In the genomic region with DNA sequence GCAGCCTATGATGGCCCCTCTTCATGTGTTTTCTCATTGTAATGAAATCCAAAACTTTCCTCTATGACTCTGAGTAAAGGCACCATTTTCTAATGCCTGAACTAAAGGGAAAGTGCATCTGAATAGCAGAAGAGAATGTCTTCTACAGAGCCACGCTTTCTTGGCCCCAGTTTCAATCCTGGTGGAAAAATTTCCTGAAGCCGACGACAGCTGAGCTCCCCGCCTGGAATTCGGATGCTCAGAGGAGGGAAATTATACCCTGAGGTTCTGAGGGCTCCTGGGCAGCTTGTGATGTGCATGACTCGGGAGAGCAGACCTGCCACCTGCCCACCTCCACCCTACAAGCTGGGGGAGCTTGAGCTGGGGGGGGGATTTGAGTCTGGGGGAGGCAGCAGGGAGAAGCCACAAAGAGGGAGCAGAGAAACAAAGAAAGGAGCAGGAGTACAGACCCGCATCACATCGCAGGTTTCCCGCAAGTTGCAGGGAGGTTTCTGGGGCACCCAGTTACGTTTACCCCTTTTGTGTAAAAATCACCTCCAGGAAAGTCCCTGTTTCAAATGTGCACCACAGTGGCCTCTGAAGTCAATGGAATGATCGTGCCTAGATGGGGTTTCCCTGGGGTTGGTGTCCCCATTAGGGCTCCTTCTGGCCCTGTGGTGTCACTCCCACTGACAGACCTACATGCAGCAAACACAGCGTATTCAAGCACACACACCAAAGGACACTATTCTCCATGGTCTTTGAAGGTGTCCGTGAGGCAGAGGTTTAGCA, we compare ENCODE assay signal across 12 cellular contexts.
DNase-seq lines count a peak whose midpoint lies in the region; ATAC-seq lines count a peak whose summit lies in the region.
"Had no signal": no experiment of that assay in that cellular context is flagged by ENCODE, and none has a peak within 500 bp of the region (broad histone marks: within the 10 kb centered on the region; RNA-seq: fewer than 3 reads in every experiment).

No MANE protein-coding gene starts in this region.

- DNase-seq in stimulated activated naive CD4-positive, alpha-beta T cell treated with Interleukin-2 at 50 U/mL for 16 hours (lab: John Stamatoyannopoulos, UW), result peak; percentile 37
- DNase-seq in stimulated activated naive CD4-positive, alpha-beta T cell (lab: John Stamatoyannopoulos, UW), result no peak
- peak; percentile 25 for DNase-seq in activated T-helper 9 cell treated with anti-CD3 and anti-CD28 coated beads, Interleukin-2, amount 50 U/mL, for 16 hours (ENCODE audit: low read depth)
- DNase-seq in stimulated activated naive CD8-positive, alpha-beta T cell treated with anti-CD3 and anti-CD28 coated beads, Interleukin-15, amount 100 ng/mL, for 72 hours, result peak in 1 of 2 donors; percentile 70
- DNase-seq in NCI-H345 (lab: John Stamatoyannopoulos, UW) (no peak), hypothalamus (lab: John Stamatoyannopoulos, UW) (no peak)
- DNase-seq in activated CD4-positive, CD25-positive, alpha-beta regulatory T cell (lab: John Stamatoyannopoulos, UW), result no peak
- DNase-seq: anterior cingulate cortex, left ventricle myocardium superior, NCI-H446, right cardiac atrium had no signal

- H3K27me3 Mint-ChIP-seq in stimulated activated naive CD8-positive, alpha-beta T cell treated with anti-CD3 and anti-CD28 coated beads, Interleukin-15, amount 100 ng/mL, for 72 hours, result peaks cover 49% of the 10 kb centered on the region

- peaks cover 32% of the 10 kb centered on the region for H3K4me1 Mint-ChIP-seq in stimulated activated naive CD8-positive, alpha-beta T cell treated with anti-CD3 and anti-CD28 coated beads, Interleukin-15, amount 100 ng/mL, for 72 hours

- H3K4me3 Mint-ChIP-seq in stimulated activated naive CD8-positive, alpha-beta T cell treated with anti-CD3 and anti-CD28 coated beads, Interleukin-15, amount 100 ng/mL, for 72 hours, result peak overlapping the region; percentile 49 to 68

- H3K9me3 Mint-ChIP-seq in stimulated activated naive CD8-positive, alpha-beta T cell treated with anti-CD3 and anti-CD28 coated beads, Interleukin-15, amount 100 ng/mL, for 72 hours, result no peaks in the 10 kb centered on the region

- ATAC-seq in HG02870 (IDR thresholded peaks at IDR 0.05; ENCODE audit: unreplicated experiment), result peak; percentile 47
- ATAC-seq in stimulated activated naive CD8-positive, alpha-beta T cell treated with anti-CD3 and anti-CD28 coated beads, Interleukin-15, amount 100 ng/mL, for 72 hours, result peak; percentile 93
- ATAC-seq: left ventricle myocardium superior, right cardiac atrium had no signal

- peak overlapping the region in 1 of 2 donors; percentile 85 for H3K27ac Mint-ChIP-seq in stimulated activated naive CD8-positive, alpha-beta T cell treated with anti-CD3 and anti-CD28 coated beads, Interleukin-15, amount 100 ng/mL, for 72 hours

Comparison
In these comparisons a context has a peak if more than half of its experiments do, and no peak if none do; other contexts are left out.
1. DNase-seq: peak in stimulated activated naive CD4-positive, alpha-beta T cell treated with Interleukin-2 at 50 U/mL for 16 hours (single experiment) and activated T-helper 9 cell treated with anti-CD3 and anti-CD28 coated beads, Interleukin-2, amount 50 U/mL, for 16 hours (single experiment); none in stimulated activated naive CD4-positive, alpha-beta T cell (0 of 6), NCI-H345 (single experiment), hypothalamus (0 of 51) and activated CD4-positive, CD25-positive, alpha-beta regulatory T cell (0 of 4).